1 cellular context compared by ENCODE assay signal in genomic region chr1:1899266-1899966, GRCh38.
TF ChIP-seq lines count a peak whose summit lies in the region.

No MANE protein-coding gene starts in this region.

TF ChIP-seq in HepG2, 621 proteins besides CTCF, POLR2A, EP300 and RAD21 (continued from another document and continues in another):
- no peak for TF ChIP-seq ZZZ3 (CRISPR knock-in tag; IDR thresholded peaks at IDR 0.05; ENCODE audit: borderline replicate concordance)
- no peak for TF ChIP-seq REPIN1 (CRISPR knock-in tag; IDR thresholded peaks at IDR 0.05; ENCODE audit: borderline replicate concordance, low read depth)
- TF ChIP-seq JDP2 (CRISPR knock-in tag; IDR thresholded peaks at IDR 0.05; ENCODE audit: borderline replicate concordance), result no peak
- no peak for TF ChIP-seq ZNF432 (CRISPR knock-in tag; IDR thresholded peaks at IDR 0.05; ENCODE audit: borderline replicate concordance)
- no peak for TF ChIP-seq CREB1 (IDR thresholded peaks at IDR 0.05)
- TF ChIP-seq CREB1 (CRISPR knock-in tag; IDR thresholded peaks at IDR 0.05), result 0 out of 2 replicates have a peak, but pooled peaks have one; percentile 25
- peak; percentile 86 for TF ChIP-seq NR2C2 (CRISPR knock-in tag; IDR thresholded peaks at IDR 0.05; ENCODE audit: borderline replicate concordance)
- TF ChIP-seq ZBTB42 (CRISPR knock-in tag; IDR thresholded peaks at IDR 0.05), result no peak
- 0 out of 2 replicates have a peak, but pooled peaks have one; percentile 11 for TF ChIP-seq PPARG (CRISPR knock-in tag; conservative IDR thresholded peaks at IDR 0.05)
- 0 out of 2 replicates have a peak, but pooled peaks have one; percentile 16 for TF ChIP-seq ELF1 (CRISPR knock-in tag; IDR thresholded peaks at IDR 0.05)
- no peak for TF ChIP-seq ZNF225 (CRISPR knock-in tag; IDR thresholded peaks at IDR 0.05)
- no peak for TF ChIP-seq ZNF644 (CRISPR knock-in tag; IDR thresholded peaks at IDR 0.05; ENCODE audit: low read depth)
- 0 out of 2 replicates have a peak, but pooled peaks have one; percentile 16 for TF ChIP-seq ZNF609 (CRISPR knock-in tag; IDR thresholded peaks at IDR 0.05; ENCODE audit: borderline replicate concordance)
- TF ChIP-seq ZFP41 (CRISPR knock-in tag; IDR thresholded peaks at IDR 0.05; ENCODE audit: borderline replicate concordance), result no peak
- no peak for TF ChIP-seq ZNF784 (CRISPR knock-in tag; IDR thresholded peaks at IDR 0.05; ENCODE audit: borderline replicate concordance)
- no peak for TF ChIP-seq U2AF1 (optimal IDR thresholded peaks at IDR 0.05; ENCODE audit: low read depth, low read length)
- TF ChIP-seq KAT8 (CRISPR knock-in tag; IDR thresholded peaks at IDR 0.05), result no peak
- TF ChIP-seq NFYC (CRISPR knock-in tag; IDR thresholded peaks at IDR 0.05), result no peak
- TF ChIP-seq ZMAT5 (CRISPR knock-in tag; IDR thresholded peaks at IDR 0.05; ENCODE audit: borderline replicate concordance, low read depth), result no peak
- TF ChIP-seq STAT6 (CRISPR knock-in tag; IDR thresholded peaks at IDR 0.05; ENCODE audit: borderline replicate concordance), result no peak
- no peak for TF ChIP-seq ZNF768 (CRISPR knock-in tag; IDR thresholded peaks at IDR 0.05)
- TF ChIP-seq ZNF746 (CRISPR knock-in tag; IDR thresholded peaks at IDR 0.05), result no peak
- no peak for TF ChIP-seq HINFP (CRISPR knock-in tag; IDR thresholded peaks at IDR 0.05; ENCODE audit: low read depth)
- no peak for TF ChIP-seq MEIS1 (CRISPR knock-in tag; IDR thresholded peaks at IDR 0.05; ENCODE audit: borderline replicate concordance)
- TF ChIP-seq KLF15 (CRISPR knock-in tag; IDR thresholded peaks at IDR 0.05; ENCODE audit: borderline replicate concordance), result no peak
- no peak for TF ChIP-seq SIN3B (IDR thresholded peaks at IDR 0.05; ENCODE audit: low read length)
- TF ChIP-seq HNF1A (IDR thresholded peaks at IDR 0.05; ENCODE audit: low read depth), result no peak
- no peak for TF ChIP-seq HNF1A (CRISPR knock-in tag; IDR thresholded peaks at IDR 0.05; ENCODE audit: borderline replicate concordance)
- TF ChIP-seq MLXIP (CRISPR knock-in tag; IDR thresholded peaks at IDR 0.05; ENCODE audit: borderline replicate concordance), result no peak
- TF ChIP-seq ARNTL (CRISPR knock-in tag; IDR thresholded peaks at IDR 0.05), result no peak
- TF ChIP-seq POGK (CRISPR knock-in tag; conservative IDR thresholded peaks at IDR 0.05), result no peak
- TF ChIP-seq TFDP2 (CRISPR knock-in tag; IDR thresholded peaks at IDR 0.05), result no peak
- TF ChIP-seq ZNF780A (CRISPR knock-in tag; IDR thresholded peaks at IDR 0.05), result no peak
- no peak for TF ChIP-seq ZNF382 (CRISPR knock-in tag; IDR thresholded peaks at IDR 0.05; ENCODE audit: borderline replicate concordance)
- 0 out of 2 replicates have a peak, but pooled peaks have one; percentile 54 for TF ChIP-seq PCBP1 (IDR thresholded peaks at IDR 0.05; ENCODE audit: borderline replicate concordance, low read depth, low read length)
- no peak for TF ChIP-seq PLRG1 (conservative IDR thresholded peaks at IDR 0.05)
- TF ChIP-seq ZNF296 (CRISPR knock-in tag; conservative IDR thresholded peaks at IDR 0.05), result no peak
- peak; percentile 31 for TF ChIP-seq ZFX (CRISPR knock-in tag; IDR thresholded peaks at IDR 0.05; ENCODE audit: low read depth)
- no peak for TF ChIP-seq ATAD3A (CRISPR knock-in tag; IDR thresholded peaks at IDR 0.05)
- no peak for TF ChIP-seq SMAD1 (CRISPR knock-in tag; IDR thresholded peaks at IDR 0.05; ENCODE audit: borderline replicate concordance, low read depth)
